Comparison of ENCODE assay signal across 27 cellular contexts in genomic region chr17:73569758-73570319, GRCh38.
"Had no signal": no experiment of that assay in that cellular context is flagged by ENCODE, and none has a peak within 500 bp of the region (broad histone marks: within the 10 kb centered on the region; RNA-seq: fewer than 3 reads in every experiment).

No MANE protein-coding gene starts in this region.

- H3K27me3 Mint-ChIP-seq: activated B cell treated with CpG ODN at 0.5 μM for 24 hours; activated CD4-positive, alpha-beta T cell treated with anti-CD3 and anti-CD28 coated beads for 36 hours; activated naive CD8-positive, alpha-beta T cell treated with anti-CD3 and anti-CD28 coated beads, Interleukin-2, amount 10 ng/mL, durations not matched to agents 7 days and 5 days; activated T-cell treated with anti-CD3 and anti-CD28 coated beads, Interleukin-2, amount 50 U/mL, for 24 hours; activated T-helper 17 cell treated with anti-CD3 and anti-CD28 coated beads, Interleukin-2, amount 50 U/mL, for 72 hours had no signal

- H3K27ac Mint-ChIP-seq: activated B cell treated with CpG ODN at 0.5 μM for 24 hours; activated CD4-positive, alpha-beta T cell treated with anti-CD3 and anti-CD28 coated beads for 36 hours; activated naive CD8-positive, alpha-beta T cell treated with anti-CD3 and anti-CD28 coated beads, Interleukin-2, amount 10 ng/mL, durations not matched to agents 7 days and 5 days; activated T-cell treated with anti-CD3 and anti-CD28 coated beads, Interleukin-2, amount 50 U/mL, for 24 hours; activated T-helper 17 cell treated with anti-CD3 and anti-CD28 coated beads, Interleukin-2, amount 50 U/mL, for 72 hours; nephron had no signal

- H3K27me3 ChIP-seq: cardiac muscle cell, upper lobe of right lung had no signal

- H3K36me3 ChIP-seq: cardiac muscle cell, heart right ventricle, left lung, sigmoid colon, thoracic aorta, upper lobe of right lung had no signal

- H3K4me1 ChIP-seq: sigmoid colon, upper lobe of right lung had no signal

- H3K9me3 Mint-ChIP-seq: activated B cell treated with CpG ODN at 0.5 μM for 24 hours; activated naive CD8-positive, alpha-beta T cell treated with anti-CD3 and anti-CD28 coated beads, Interleukin-2, amount 10 ng/mL, durations not matched to agents 7 days and 5 days; activated T-cell treated with anti-CD3 and anti-CD28 coated beads, Interleukin-2, amount 50 U/mL, for 24 hours; activated T-helper 17 cell treated with anti-CD3 and anti-CD28 coated beads, Interleukin-2, amount 50 U/mL, for 72 hours; nephron had no signal

- H3K4me3 ChIP-seq: cardiac muscle cell, heart right ventricle, left lung, sigmoid colon, smooth muscle cell, thoracic aorta, upper lobe of right lung had no signal

- H3K27ac ChIP-seq: cardiac muscle cell, heart right ventricle, left lung, sigmoid colon, thoracic aorta, upper lobe of right lung had no signal

- H3K4me3 Mint-ChIP-seq: activated B cell treated with CpG ODN at 0.5 μM for 24 hours; activated CD4-positive, alpha-beta T cell treated with anti-CD3 and anti-CD28 coated beads for 36 hours; activated naive CD8-positive, alpha-beta T cell treated with anti-CD3 and anti-CD28 coated beads, Interleukin-2, amount 10 ng/mL, durations not matched to agents 7 days and 5 days; activated T-cell treated with anti-CD3 and anti-CD28 coated beads, Interleukin-2, amount 50 U/mL, for 24 hours; activated T-helper 17 cell treated with anti-CD3 and anti-CD28 coated beads, Interleukin-2, amount 50 U/mL, for 72 hours; nephron had no signal

- DNase-seq: activated B cell treated with CpG ODN at 0.5 μM for 24 hours; activated CD4-positive, alpha-beta T cell treated with anti-CD3 and anti-CD28 coated beads for 36 hours; activated CD4-positive, alpha-beta T cell treated with anti-CD3 and anti-CD28 coated beads, Interleukin-2, amount 50 U/mL, for 4 hours; activated CD8-positive, alpha-beta memory T cell treated with anti-CD3 and anti-CD28 coated beads for 24 hours; activated CD8-positive, alpha-beta memory T cell treated with anti-CD3 and anti-CD28 coated beads, Interleukin-2, amount 50 U/mL, for 4 hours; activated naive CD4-positive, alpha-beta T cell; activated naive CD8-positive, alpha-beta T cell treated with anti-CD3 and anti-CD28 coated beads, Interleukin-2, amount 10 ng/mL, durations not matched to agents 7 days and 5 days; activated T-cell treated with anti-CD3 and anti-CD28 coated beads, Interleukin-2, amount 50 U/mL, for 24 hours; effector CD4-positive, alpha-beta T cell; erythroblast; foreskin fibroblast; heart right ventricle; kidney; mammary epithelial cell; retina; sigmoid colon; stimulated activated CD4-positive, alpha-beta T cell treated with anti-CD3 and anti-CD28 coated beads, Interleukin-2, amount 100 ng/mL, for 48 hours; stimulated activated CD8-positive, alpha-beta memory T cell treated with anti-CD3 and anti-CD28 coated beads, Interleukin-4, amount 100 ng/mL, for 48 hours; stimulated activated naive CD4-positive, alpha-beta T cell; T-helper 9 cell; upper lobe of right lung had no signal

- H3K4me2 ChIP-seq: smooth muscle cell had no signal

- ATAC-seq: activated CD4-positive, alpha-beta T cell treated with anti-CD3 and anti-CD28 coated beads for 36 hours; activated T-helper 17 cell treated with anti-CD3 and anti-CD28 coated beads, Interleukin-2, amount 50 U/mL, for 72 hours; heart right ventricle; left lung; upper lobe of right lung had no signal

- H3K9me3 ChIP-seq: left lung, sigmoid colon, thoracic aorta, upper lobe of right lung had no signal
